10 cellular contexts compared by ENCODE assay signal in genomic region chr10:123139521-123140163, GRCh38. TPM values are rescaled to one million over a fixed set of nuclear protein-coding genes. Genes with fewer than 3 reads are reported as not detected.
DNase-seq lines count a peak whose midpoint lies in the region; ATAC-seq lines count a peak whose summit lies in the region.
"Had no signal": no experiment of that assay in that cellular context is flagged by ENCODE, and none has a peak within 500 bp of the region (broad histone marks: within the 10 kb centered on the region; RNA-seq: fewer than 3 reads in every experiment).

No MANE protein-coding gene starts in this region.

- H3K14ac ChIP-seq in mesenchymal stem cell (ENCODE audit: low read length in 2 of 2) = no peak overlapping the region

- H3K4ac ChIP-seq in mesenchymal stem cell (ENCODE audit: low read depth in 1 of 2, low read length in 2 of 2) = no peak overlapping the region

- no peak overlapping the region for H3K23ac ChIP-seq in mesenchymal stem cell (ENCODE audit: low read length in 2 of 2)

- H3K9me3 Mint-ChIP-seq in activated T-helper 17 cell treated with anti-CD3 and anti-CD28 coated beads, Interleukin-2, amount 50 U/mL, for 72 hours = no peaks in the 10 kb centered on the region
- H3K9me3 Mint-ChIP-seq in immature natural killer cell = peaks cover 0 to 4% (median 0%) of the 10 kb centered on the region in 6 donors

- peaks cover 100% of the 10 kb centered on the region in 11 experiments for H3K27me3 ChIP-seq in BLaER1 treated with 17β-estradiol and CSF1 and Interleukin-3, amounts not matched to agents 10 nM and 100 nM
- H3K27me3 ChIP-seq in mesenchymal stem cell (ENCODE audit: control insufficient read depth in 1 of 2, insufficient read depth in 1 of 2, low read length in 2 of 2) = peaks cover 94 to 98% of the 10 kb centered on the region in 2 experiments

- H3K4me3 ChIP-seq in BLaER1 treated with 17β-estradiol and CSF1 and Interleukin-3, amounts not matched to agents 10 nM and 100 nM = peak overlapping the region in 6 of 10 experiments; percentile 3 to 47 (median 20); a peak in 6 of 20 replicates
- no peak overlapping the region for H3K4me3 ChIP-seq in mesenchymal stem cell (ENCODE audit: insufficient read depth in 1 of 2, low read depth in 1 of 2, low read length in 2 of 2)

- no peaks in the 10 kb centered on the region for H3K4me1 Mint-ChIP-seq in activated T-helper 17 cell treated with anti-CD3 and anti-CD28 coated beads, Interleukin-2, amount 50 U/mL, for 72 hours
- peaks cover 13 to 14% of the 10 kb centered on the region in 2 donors for H3K4me1 Mint-ChIP-seq in immature natural killer cell

- H4K20me1 ChIP-seq in BLaER1 treated with 17β-estradiol and CSF1 and Interleukin-3, amounts not matched to agents 10 nM and 100 nM = peaks cover 0 to 99% (median 64%) of the 10 kb centered on the region in 11 experiments; a peak in 19 of 22 replicates

- no peak overlapping the region for H3K27ac ChIP-seq in BLaER1 treated with 17β-estradiol and CSF1 and Interleukin-3, amounts not matched to agents 10 nM and 100 nM
- H3K27ac ChIP-seq in mesenchymal stem cell (ENCODE audit: low read length, poor library complexity, severe bottlenecking) = no peak overlapping the region

- no peaks in the 10 kb centered on the region for H3K79me1 ChIP-seq in mesenchymal stem cell (replicated peaks; ENCODE audit: low read length, poor library complexity, severe bottlenecking)

- peaks cover 19% of the 10 kb centered on the region for H3K36me3 Mint-ChIP-seq in activated T-helper 17 cell treated with anti-CD3 and anti-CD28 coated beads, Interleukin-2, amount 50 U/mL, for 72 hours (ENCODE audit: low read depth)
- no peaks in the 10 kb centered on the region for H3K36me3 Mint-ChIP-seq in immature natural killer cell

- peak overlapping the region; percentile 23 to 69 (median 49); a peak in 19 of 22 replicates for H3K4me2 ChIP-seq in BLaER1 treated with 17β-estradiol and CSF1 and Interleukin-3, amounts not matched to agents 10 nM and 100 nM
- H3K4me2 ChIP-seq in mesenchymal stem cell (ENCODE audit: low read length, poor library complexity, severe bottlenecking) = no peak overlapping the region

- no peak overlapping the region for H2BK15ac ChIP-seq in mesenchymal stem cell (ENCODE audit: low read depth, poor library complexity, severe bottlenecking)

- no peak overlapping the region for H4K91ac ChIP-seq in mesenchymal stem cell (ENCODE audit: low read length)

- peaks cover 0 to 39% (median 23%) of the 10 kb centered on the region in 11 experiments; a peak in 17 of 22 replicates for H3K9me3 ChIP-seq in BLaER1 treated with 17β-estradiol and CSF1 and Interleukin-3, amounts not matched to agents 10 nM and 100 nM (replicated peaks in 1 of 11)
- peaks cover 6% of the 10 kb centered on the region for H3K9me3 ChIP-seq in mesenchymal stem cell (ENCODE audit: control insufficient read depth, low read length)

- no peak overlapping the region for H2AFZ ChIP-seq in mesenchymal stem cell (ENCODE audit: low read depth, low read length)

- H2BK12ac ChIP-seq in mesenchymal stem cell (ENCODE audit: low read length in 2 of 2) = no peak overlapping the region

- H2BK5ac ChIP-seq in mesenchymal stem cell (ENCODE audit: low read depth, low read length, poor library complexity, severe bottlenecking) = no peak overlapping the region

- no peak overlapping the region for H4K8ac ChIP-seq in mesenchymal stem cell (ENCODE audit: low read length)

- peak; percentile 83 for DNase-seq in HT-29 (ENCODE audit: low spot score)
- peak; percentile 25 for DNase-seq in mesenchymal stem cell
- DNase-seq in immature natural killer cell = no peak
- no peak for DNase-seq in activated gamma-delta T cell treated with Interleukin-2 at 50 U/mL for 16 hours
- DNase-seq: NCI-H1436 had no signal

- H3K18ac ChIP-seq in mesenchymal stem cell (ENCODE audit: low read depth in 1 of 2, low read length in 2 of 2) = no peak overlapping the region

- H3K9ac ChIP-seq in BLaER1 treated with 17β-estradiol and CSF1 and Interleukin-3, amounts not matched to agents 10 nM and 100 nM = no peak overlapping the region
- no peak overlapping the region for H3K9ac ChIP-seq in mesenchymal stem cell (ENCODE audit: low read length)

- H2BK120ac ChIP-seq in mesenchymal stem cell (ENCODE audit: low read depth, low read length) = no peak overlapping the region

- H3K27ac Mint-ChIP-seq in activated T-helper 17 cell treated with anti-CD3 and anti-CD28 coated beads, Interleukin-2, amount 50 U/mL, for 72 hours = no peak overlapping the region
- no peak overlapping the region for H3K27ac Mint-ChIP-seq in immature natural killer cell

- 1% methylated on average over 32 of the region's 32 CpGs for WGBS in mesenchymal stem cell

- no peak for ATAC-seq in activated T-helper 17 cell treated with anti-CD3 and anti-CD28 coated beads, Interleukin-2, amount 50 U/mL, for 72 hours (replicated peaks)
- no peak for ATAC-seq in HG03571 (IDR thresholded peaks at IDR 0.05; ENCODE audit: unreplicated experiment)
- ATAC-seq in HG02870 (IDR thresholded peaks at IDR 0.05; ENCODE audit: unreplicated experiment) = no peak

- no peak overlapping the region for H2AK5ac ChIP-seq in mesenchymal stem cell (ENCODE audit: low read length, severe bottlenecking)

- peaks cover 14 to 41% (median 34%) of the 10 kb centered on the region in 10 experiments; a peak in 19 of 20 replicates for H3K4me1 ChIP-seq in BLaER1 treated with 17β-estradiol and CSF1 and Interleukin-3, amounts not matched to agents 10 nM and 100 nM
- peaks cover 39% of the 10 kb centered on the region for H3K4me1 ChIP-seq in mesenchymal stem cell (ENCODE audit: control insufficient read depth, insufficient read depth, low read depth, low read length)

- peak overlapping the region; percentile 41 for H3K4me3 Mint-ChIP-seq in activated T-helper 17 cell treated with anti-CD3 and anti-CD28 coated beads, Interleukin-2, amount 50 U/mL, for 72 hours
- peak overlapping the region in 1 of 5 donors; percentile 10 for H3K4me3 Mint-ChIP-seq in immature natural killer cell

- H3K27me3 Mint-ChIP-seq in activated T-helper 17 cell treated with anti-CD3 and anti-CD28 coated beads, Interleukin-2, amount 50 U/mL, for 72 hours = peaks cover 56% of the 10 kb centered on the region
- peaks cover 42 to 68% (median 44%) of the 10 kb centered on the region in 3 donors for H3K27me3 Mint-ChIP-seq in immature natural killer cell (ENCODE audit: low read depth in 3 of 3)

- H3K36me3 ChIP-seq in BLaER1 treated with 17β-estradiol and CSF1 and Interleukin-3, amounts not matched to agents 10 nM and 100 nM = no peaks in the 10 kb centered on the region
- H3K36me3 ChIP-seq in mesenchymal stem cell (ENCODE audit: control insufficient read depth in 1 of 2, insufficient read depth in 2 of 2, low read depth in 1 of 2, low read length in 2 of 2) = peaks cover 0 to 3% of the 10 kb centered on the region in 2 experiments

RNA-seq across cellular contexts. Expression of gene HMX3, which starts 3.9 kb away (rescaled TPM):
- total RNA-seq in HT-29 (2014; rRNA removed; shearing (Covaris generic)) = not detected in 2 replicates
- total RNA-seq in activated T-helper 17 cell treated with anti-CD3 and anti-CD28 coated beads, Interleukin-2, amount 50 U/mL, for 72 hours = under 1 TPM in 1 of 2 donors, not detected in 1; 0.21 TPM
- not detected for polyA plus RNA-seq in mesenchymal stem cell (2013, experiment 1 of 2)
- not detected for polyA plus RNA-seq in mesenchymal stem cell (2013, experiment 2 of 2)
- not detected for polyA plus RNA-seq in immature natural killer cell
- total RNA-seq: G401 had no signal

RNA-seq across cellular contexts. Expression of gene HMX2, which starts 8.3 kb away (rescaled TPM):
- total RNA-seq in HT-29 (2014; rRNA removed; shearing (Covaris generic)) = not detected in 2 replicates
- total RNA-seq in activated T-helper 17 cell treated with anti-CD3 and anti-CD28 coated beads, Interleukin-2, amount 50 U/mL, for 72 hours = under 1 TPM in 1 of 2 donors, not detected in 1; 0.19 TPM
- polyA plus RNA-seq in mesenchymal stem cell (2013, experiment 1 of 2) = not detected
- not detected for polyA plus RNA-seq in mesenchymal stem cell (2013, experiment 2 of 2)
- not detected for polyA plus RNA-seq in immature natural killer cell
- total RNA-seq: G401 had no signal

RNA-seq across cellular contexts. Expression of gene BUB3, which starts 14.6 kb away (rescaled TPM):
- total RNA-seq in HT-29 (2014; rRNA removed; shearing (Covaris generic)) = 264 and 274 TPM in 2 replicates
- total RNA-seq in activated T-helper 17 cell treated with anti-CD3 and anti-CD28 coated beads, Interleukin-2, amount 50 U/mL, for 72 hours = 100 to 1,000 TPM; 311 to 324 TPM
- polyA plus RNA-seq in mesenchymal stem cell (2013, experiment 1 of 2) = 52.0 TPM
- 54.7 TPM for polyA plus RNA-seq in mesenchymal stem cell (2013, experiment 2 of 2)
- polyA plus RNA-seq in immature natural killer cell = 100 to 1,000 TPM; 203 to 348 (median 203) TPM

Comparison
In these comparisons a context has a peak if more than half of its experiments do, and no peak if none do; other contexts are left out.
1. H3K4me3 ChIP-seq: peak in BLaER1 treated with 17β-estradiol and CSF1 and Interleukin-3, amounts not matched to agents 10 nM and 100 nM (6 of 10); none in mesenchymal stem cell (0 of 2).
2. DNase-seq: peak in HT-29 (single experiment) and mesenchymal stem cell (single experiment); none in immature natural killer cell (0 of 3) and activated gamma-delta T cell treated with Interleukin-2 at 50 U/mL for 16 hours (single experiment).